ENCODE assay signal across 13 cellular contexts in genomic region chr20:9344080-9344920, GRCh38.
DNase-seq lines count a peak whose midpoint lies in the region; ATAC-seq and TF ChIP-seq lines count a peak whose summit lies in the region.
"Had no signal": no experiment of that assay in that cellular context is flagged by ENCODE, and none has a peak within 500 bp of the region (broad histone marks: within the 10 kb centered on the region; RNA-seq: fewer than 3 reads in every experiment).

No MANE protein-coding gene starts in this region.

- peak overlapping the region; percentile 17 for H3K4me2 ChIP-seq in smooth muscle cell

- no peaks in the 10 kb centered on the region for H4K20me1 ChIP-seq in smooth muscle cell (ENCODE audit: low read depth)

- H3K4me3 ChIP-seq in breast epithelium (no peak overlapping the region), smooth muscle cell (no peak overlapping the region)
- H3K4me3 ChIP-seq in naive thymus-derived CD4-positive, alpha-beta T cell (ENCODE audit: low read length): no peak overlapping the region

- 53% methylated on average over 11 of the region's 11 CpGs for WGBS in smooth muscle cell (ENCODE audit: low lambda C conversion rate)

- intact Hi-C loops in breast epithelium (cut with DNase I; ENCODE audit: low total_unique reads): no loop called here
- intact Hi-C loops in naive thymus-derived CD4-positive, alpha-beta T cell (cut with micrococcal nuclease): no loop called here

- no peaks in the 10 kb centered on the region for H3K36me3 ChIP-seq in breast epithelium
- no peaks in the 10 kb centered on the region for H3K36me3 ChIP-seq in smooth muscle cell (ENCODE audit: low read depth)
- H3K36me3 ChIP-seq in naive thymus-derived CD4-positive, alpha-beta T cell (ENCODE audit: control insufficient read depth in 2 of 3, insufficient read depth in 3 of 3, low read length in 3 of 3): no peaks in the 10 kb centered on the region

- no peaks in the 10 kb centered on the region for H3K36me3 Mint-ChIP-seq in naive thymus-derived CD4-positive, alpha-beta T cell
- H3K36me3 Mint-ChIP-seq: activated naive CD8-positive, alpha-beta T cell treated with anti-CD3 and anti-CD28 coated beads, Interleukin-2, amount 10 ng/mL, durations not matched to agents 7 days and 5 days had no signal

- H3K4me1 Mint-ChIP-seq in naive thymus-derived CD4-positive, alpha-beta T cell: peaks cover 0 to 3% (median 0%) of the 10 kb centered on the region in 7 donors
- H3K4me1 Mint-ChIP-seq: activated CD4-positive, alpha-beta T cell treated with anti-CD3 and anti-CD28 coated beads, Interleukin-2, amount 10 ng/mL, durations not matched to agents 7 days and 5 days; activated naive CD8-positive, alpha-beta T cell treated with anti-CD3 and anti-CD28 coated beads, Interleukin-2, amount 10 ng/mL, durations not matched to agents 7 days and 5 days had no signal

- H3K27ac ChIP-seq in breast epithelium: peak overlapping the region; percentile 23 to 58
- no peak overlapping the region for H3K27ac ChIP-seq in smooth muscle cell (ENCODE audit: low read depth)
- H3K27ac ChIP-seq in naive thymus-derived CD4-positive, alpha-beta T cell (ENCODE audit: low read depth, low read length): no peak overlapping the region

- no peak overlapping the region for H3K9ac ChIP-seq in smooth muscle cell (ENCODE audit: low read depth)

- POLR2A ChIA-PET in naive thymus-derived CD4-positive, alpha-beta T cell (lab: Charles Lee): no interaction called here

- peaks cover 0 to 4% (median 0%) of the 10 kb centered on the region in 11 donors for H3K9me3 Mint-ChIP-seq in naive thymus-derived CD4-positive, alpha-beta T cell
- H3K9me3 Mint-ChIP-seq: activated CD4-positive, alpha-beta T cell treated with anti-CD3 and anti-CD28 coated beads, Interleukin-2, amount 10 ng/mL, durations not matched to agents 7 days and 5 days; activated naive CD8-positive, alpha-beta T cell treated with anti-CD3 and anti-CD28 coated beads, Interleukin-2, amount 10 ng/mL, durations not matched to agents 7 days and 5 days had no signal

- no peaks in the 10 kb centered on the region for H3K27me3 Mint-ChIP-seq in naive thymus-derived CD4-positive, alpha-beta T cell
- H3K27me3 Mint-ChIP-seq: activated CD4-positive, alpha-beta T cell treated with anti-CD3 and anti-CD28 coated beads, Interleukin-2, amount 10 ng/mL, durations not matched to agents 7 days and 5 days; activated naive CD8-positive, alpha-beta T cell treated with anti-CD3 and anti-CD28 coated beads, Interleukin-2, amount 10 ng/mL, durations not matched to agents 7 days and 5 days had no signal

- no peaks in the 10 kb centered on the region for H3K27me3 ChIP-seq in breast epithelium
- H3K27me3 ChIP-seq in smooth muscle cell (ENCODE audit: low read depth): no peaks in the 10 kb centered on the region
- no peaks in the 10 kb centered on the region for H3K27me3 ChIP-seq in naive thymus-derived CD4-positive, alpha-beta T cell (ENCODE audit: control insufficient read depth in 2 of 2, insufficient read depth in 2 of 2, low read length in 2 of 2)

- H2AFZ ChIP-seq in smooth muscle cell (ENCODE audit: low read depth): no peak overlapping the region

- peak; percentile 59 for DNase-seq in HCEC 1CT
- DNase-seq in breast epithelium (ENCODE audit: low spot score in 2 of 2): no peak
- peak; percentile 77 for DNase-seq in iris pigment epithelial cell (ENCODE audit: low read depth)
- DNase-seq in smooth muscle cell (lab: John Stamatoyannopoulos, UW; ENCODE audit: unreplicated experiment): no peak
- DNase-seq in activated effector memory CD4-positive, alpha-beta T cell treated with anti-CD3 and anti-CD28 coated beads, Interleukin-2, amount 50 U/mL, for 16 hours: no peak
- DNase-seq in naive thymus-derived CD4-positive, alpha-beta T cell: no peak
- DNase-seq in KBM-7: no peak
- DNase-seq: activated CD4-positive, alpha-beta T cell treated with anti-CD3 and anti-CD28 coated beads, Interleukin-2, amount 10 ng/mL, durations not matched to agents 7 days and 5 days; activated naive CD8-positive, alpha-beta T cell treated with anti-CD3 and anti-CD28 coated beads, Interleukin-2, amount 10 ng/mL, durations not matched to agents 7 days and 5 days; NCI-H2107; SIG-M5 had no signal

- H3K79me2 ChIP-seq in smooth muscle cell (ENCODE audit: low read depth): no peaks in the 10 kb centered on the region

- TF ChIP-seq CTCF in breast epithelium (IDR thresholded peaks at IDR 0.05) (no peak), smooth muscle cell (IDR thresholded peaks at IDR 0.05; ENCODE audit: borderline replicate concordance, insufficient read depth, poor library complexity, severe bottlenecking) (no peak)

- TF ChIP-seq POLR2A in breast epithelium (IDR thresholded peaks at IDR 0.05): no peak

- no peak for ATAC-seq in HG02938 (IDR thresholded peaks at IDR 0.05; ENCODE audit: unreplicated experiment)
- ATAC-seq in naive thymus-derived CD4-positive, alpha-beta T cell: no peak
- ATAC-seq: esophagus mucosa had no signal

- CTCF ChIA-PET in naive thymus-derived CD4-positive, alpha-beta T cell (lab: Charles Lee): no interaction called here

- no peak overlapping the region for H3K27ac Mint-ChIP-seq in naive thymus-derived CD4-positive, alpha-beta T cell
- H3K27ac Mint-ChIP-seq: activated CD4-positive, alpha-beta T cell treated with anti-CD3 and anti-CD28 coated beads, Interleukin-2, amount 10 ng/mL, durations not matched to agents 7 days and 5 days; activated naive CD8-positive, alpha-beta T cell treated with anti-CD3 and anti-CD28 coated beads, Interleukin-2, amount 10 ng/mL, durations not matched to agents 7 days and 5 days had no signal

- H3F3A ChIP-seq in smooth muscle cell (ENCODE audit: low read depth): no peaks in the 10 kb centered on the region

- in situ Hi-C loops in KBM-7 (cut with MboI; ENCODE audit: low pct_unique_long_range_greater_than_20kb, low sequenced_read_pairs): no loop called here

- H3K4me3 Mint-ChIP-seq in naive thymus-derived CD4-positive, alpha-beta T cell: no peak overlapping the region
- H3K4me3 Mint-ChIP-seq: activated CD4-positive, alpha-beta T cell treated with anti-CD3 and anti-CD28 coated beads, Interleukin-2, amount 10 ng/mL, durations not matched to agents 7 days and 5 days; activated naive CD8-positive, alpha-beta T cell treated with anti-CD3 and anti-CD28 coated beads, Interleukin-2, amount 10 ng/mL, durations not matched to agents 7 days and 5 days had no signal

- H3K9me3 ChIP-seq in breast epithelium (no peaks in the 10 kb centered on the region), smooth muscle cell (replicated peaks; ENCODE audit: low read depth) (no peaks in the 10 kb centered on the region)
- no peaks in the 10 kb centered on the region for H3K9me3 ChIP-seq in naive thymus-derived CD4-positive, alpha-beta T cell (ENCODE audit: control insufficient read depth in 2 of 3, low read length in 3 of 3)

- H3K4me1 ChIP-seq in breast epithelium: no peaks in the 10 kb centered on the region
- peaks cover 6% of the 10 kb centered on the region for H3K4me1 ChIP-seq in smooth muscle cell (ENCODE audit: low read depth)
- H3K4me1 ChIP-seq in naive thymus-derived CD4-positive, alpha-beta T cell (ENCODE audit: control insufficient read depth in 2 of 2, insufficient read depth in 2 of 2, low read length in 2 of 2): no peaks in the 10 kb centered on the region

Comparison
In these comparisons a context has a peak if more than half of its experiments do, and no peak if none do; other contexts are left out.
1. DNase-seq: peak in HCEC 1CT (single experiment) and iris pigment epithelial cell (single experiment); none in breast epithelium (0 of 2), smooth muscle cell (single experiment), activated effector memory CD4-positive, alpha-beta T cell treated with anti-CD3 and anti-CD28 coated beads, Interleukin-2, amount 50 U/mL, for 16 hours (single experiment), naive thymus-derived CD4-positive, alpha-beta T cell (0 of 9) and KBM-7 (single experiment).
2. H3K27ac ChIP-seq: peak in breast epithelium (2 of 2); none in smooth muscle cell (single experiment) and naive thymus-derived CD4-positive, alpha-beta T cell (single experiment).